7 cellular contexts compared by ENCODE assay signal in genomic region chr10:11364241-11364640, GRCh38.
"Had no signal": no experiment of that assay in that cellular context is flagged by ENCODE, and none has a peak within 500 bp of the region (broad histone marks: within the 10 kb centered on the region; RNA-seq: fewer than 3 reads in every experiment).

No MANE protein-coding gene starts in this region.

- H3K4me1 ChIP-seq: HAP-1 had no signal

- H3K36me3 ChIP-seq: HAP-1 had no signal

- H3K4me3 Mint-ChIP-seq: HFFc6 had no signal

- H3K27ac Mint-ChIP-seq: HFFc6 had no signal

- H2AFZ ChIP-seq: GM23248 had no signal

- ATAC-seq: HCT116 had no signal

- H3K9me3 ChIP-seq: HAP-1 had no signal

- H3K9ac ChIP-seq: GM23248 had no signal

- DNase-seq: GM23248, GOT3, H7, HFFc6, IMR-90 had no signal

- H3K4me3 ChIP-seq: GM23248, HAP-1 had no signal

- H3K27ac ChIP-seq: GM23248 had no signal
